In genomic region chr18:41461058-41461560, GRCh38 we compare ENCODE assay signal across 16 cellular contexts.
DNase-seq lines count a peak whose midpoint lies in the region; ATAC-seq, FAIRE-seq and TF ChIP-seq lines count a peak whose summit lies in the region.
"Had no signal": no experiment of that assay in that cellular context is flagged by ENCODE, and none has a peak within 500 bp of the region (broad histone marks: within the 10 kb centered on the region; RNA-seq: fewer than 3 reads in every experiment).

No MANE protein-coding gene starts in this region.

- no peak overlapping the region for H4K8ac ChIP-seq in trophoblast cell (ENCODE audit: low read depth, low read length)

- no peaks in the 10 kb centered on the region for H3F3A ChIP-seq in GM23338 (replicated peaks; ENCODE audit: low read depth)

- H3K4ac ChIP-seq in trophoblast cell (ENCODE audit: low read depth, low read length): no peak overlapping the region

- peaks cover 31% of the 10 kb centered on the region; the same call in 1 of the 2 replicates for H3K4me1 ChIP-seq in GM23338 (ENCODE audit: insufficient read depth)
- peaks cover 7% of the 10 kb centered on the region for H3K4me1 ChIP-seq in endodermal cell (ENCODE audit: control insufficient read depth, insufficient read depth, low read length)
- no peaks in the 10 kb centered on the region for H3K4me1 ChIP-seq in trophoblast cell (ENCODE audit: control insufficient read depth in 1 of 2, insufficient read depth in 2 of 2, low read length in 2 of 2)
- H3K4me1 ChIP-seq: A549, BE2C had no signal

- no peaks in the 10 kb centered on the region for H3K27me3 ChIP-seq in GM23338 (ENCODE audit: insufficient read depth)
- no peaks in the 10 kb centered on the region for H3K27me3 ChIP-seq in endodermal cell (ENCODE audit: control insufficient read depth, insufficient read depth, low read length, poor library complexity, severe bottlenecking)
- no peaks in the 10 kb centered on the region for H3K27me3 ChIP-seq in trophoblast cell (ENCODE audit: insufficient read depth, low read length)
- H3K27me3 ChIP-seq in brain microvascular endothelial cell (replicated peaks): no peaks in the 10 kb centered on the region
- H3K27me3 ChIP-seq: BE2C had no signal

- WGBS in endodermal cell (ENCODE audit: insufficient coverage in 1 of 2, insufficient read length in 1 of 2), 2 experiments: 83 to 92% methylated on average over 2 to 3 of the region's 3 CpGs
- WGBS in trophoblast cell (ENCODE audit: extremely low coverage, insufficient coverage, insufficient read length): no CpG with 5 or more reads among the region's 3 CpGs

- 0 out of 2 replicates have a peak overlapping the region, but pooled peaks have one; percentile 1 for H3K27ac Mint-ChIP-seq in GM23338
- peak overlapping the region; percentile 10 for H3K27ac Mint-ChIP-seq in endodermal cell
- H3K27ac Mint-ChIP-seq: CD4-positive, alpha-beta memory T cell had no signal

- H4K20me1 ChIP-seq in GM23338 (replicated peaks; ENCODE audit: insufficient read depth): no peaks in the 10 kb centered on the region

- H3K27ac ChIP-seq in GM23338 (ENCODE audit: low read depth): no peak overlapping the region
- no peak overlapping the region for H3K27ac ChIP-seq in endodermal cell (ENCODE audit: low read depth, low read length)
- H3K27ac ChIP-seq in trophoblast cell (ENCODE audit: low read depth, low read length): no peak overlapping the region
- no peak overlapping the region for H3K27ac ChIP-seq in brain microvascular endothelial cell
- H3K27ac ChIP-seq: A549, C4-2B had no signal

- no peak overlapping the region for H3K14ac ChIP-seq in trophoblast cell (ENCODE audit: low read length)

- H3K27me3 Mint-ChIP-seq in GM23338 (ENCODE audit: insufficient read depth, low read depth, poor library complexity) (no peaks in the 10 kb centered on the region), endodermal cell (ENCODE audit: insufficient read depth) (no peaks in the 10 kb centered on the region)
- H3K27me3 Mint-ChIP-seq: CD4-positive, alpha-beta memory T cell had no signal

- H3K4me1 Mint-ChIP-seq in GM23338: peaks cover 27% of the 10 kb centered on the region
- peaks cover 31% of the 10 kb centered on the region for H3K4me1 Mint-ChIP-seq in endodermal cell
- H3K4me1 Mint-ChIP-seq: CD4-positive, alpha-beta memory T cell had no signal

- H4K12ac ChIP-seq in trophoblast cell (ENCODE audit: low read depth, low read length): no peak overlapping the region

- no peak overlapping the region for H3K4me3 Mint-ChIP-seq in GM23338
- no peak overlapping the region for H3K4me3 Mint-ChIP-seq in endodermal cell
- H3K4me3 Mint-ChIP-seq: CD4-positive, alpha-beta memory T cell; H9 had no signal

- H3K79me2 ChIP-seq in GM23338 (replicated peaks; ENCODE audit: insufficient read depth) (no peaks in the 10 kb centered on the region), trophoblast cell (ENCODE audit: control insufficient read depth, insufficient read depth, low read length, poor library complexity) (no peaks in the 10 kb centered on the region)

- H2AK5ac ChIP-seq in trophoblast cell (ENCODE audit: low read length): no peak overlapping the region

- no peak overlapping the region for H2BK12ac ChIP-seq in trophoblast cell (ENCODE audit: low read length)

- H3K4me3 ChIP-seq in GM23338: no peak overlapping the region
- H3K4me3 ChIP-seq in endodermal cell (ENCODE audit: low read length): peak overlapping the region; percentile 16
- H3K4me3 ChIP-seq in trophoblast cell (ENCODE audit: low read depth, low read length): no peak overlapping the region
- H3K4me3 ChIP-seq in brain microvascular endothelial cell (ENCODE audit: low read depth, low read length): no peak overlapping the region
- H3K4me3 ChIP-seq: A549 had no signal

- FAIRE-seq in D721Med (lab: Jason Lieb, UNC): peak; percentile 88
- FAIRE-seq: A549 had no signal

- DNase-seq in D721Med (ENCODE audit: insufficient read length, low spot score) (no peak), GM23338 (ENCODE audit: low spot score) (no peak), endodermal cell (no peak), trophoblast cell (peak; percentile 1 to 12), brain microvascular endothelial cell (no peak), anterior cingulate cortex (lab: John Stamatoyannopoulos, UW) (no peak), NCI-H128 (lab: John Stamatoyannopoulos, UW; ENCODE audit: unreplicated experiment) (no peak)
- DNase-seq: BE2C; CD4-positive, alpha-beta memory T cell; DMS153; GF-D8; GOT3; H9; IMR-90 had no signal

- H3K9ac ChIP-seq in endodermal cell (ENCODE audit: extremely low read depth, low read length, poor library complexity, severe bottlenecking) (no peak overlapping the region), trophoblast cell (ENCODE audit: low read length) (no peak overlapping the region)

- no peak overlapping the region for H2BK5ac ChIP-seq in trophoblast cell (ENCODE audit: low read depth, low read length, poor library complexity)

- no peak for ATAC-seq in GM23338
- ATAC-seq: A549 had no signal

- H3K36me3 Mint-ChIP-seq in GM23338 (ENCODE audit: low read depth) (peaks cover 7% of the 10 kb centered on the region; the same call in 2 of the 3 replicates), endodermal cell (ENCODE audit: low read depth) (no peaks in the 10 kb centered on the region)
- H3K36me3 Mint-ChIP-seq: CD4-positive, alpha-beta memory T cell had no signal

- H2AFZ ChIP-seq in GM23338 (no peak overlapping the region), trophoblast cell (ENCODE audit: insufficient read depth, low read length, poor library complexity) (no peak overlapping the region)

- no peak overlapping the region for H4K91ac ChIP-seq in trophoblast cell (ENCODE audit: low read depth, low read length)

- no peaks in the 10 kb centered on the region for H3K79me1 ChIP-seq in trophoblast cell (ENCODE audit: low read length)

- no peak overlapping the region for H2BK120ac ChIP-seq in trophoblast cell (ENCODE audit: insufficient read depth, low read length, poor library complexity)

- no peaks in the 10 kb centered on the region for H3K9me3 Mint-ChIP-seq in GM23338
- no peaks in the 10 kb centered on the region for H3K9me3 Mint-ChIP-seq in endodermal cell
- H3K9me3 Mint-ChIP-seq: H9 had no signal

- H3K9me2 ChIP-seq in GM23338 (ENCODE audit: insufficient read depth): peaks cover 7% of the 10 kb centered on the region; the same call in 1 of the 2 replicates

- H3K4me2 ChIP-seq in GM23338 (no peak overlapping the region), trophoblast cell (ENCODE audit: low read length) (no peak overlapping the region)
- H3K4me2 ChIP-seq: A549 had no signal

- in situ Hi-C loops in brain microvascular endothelial cell (cut with HindIII; ENCODE audit: low pct_ligation_motif_present, low sequenced_read_pairs): no loop called here

- H3K36me3 ChIP-seq in GM23338 (ENCODE audit: insufficient read depth) (no peaks in the 10 kb centered on the region), endodermal cell (ENCODE audit: control insufficient read depth, insufficient read depth, low read length) (no peaks in the 10 kb centered on the region), trophoblast cell (ENCODE audit: control insufficient read depth in 1 of 2, insufficient read depth in 2 of 2, low read length in 2 of 2) (no peaks in the 10 kb centered on the region), brain microvascular endothelial cell (replicated peaks) (no peaks in the 10 kb centered on the region)
- H3K36me3 ChIP-seq: BE2C had no signal

- no peaks in the 10 kb centered on the region for H3K9me3 ChIP-seq in endodermal cell (ENCODE audit: control insufficient read depth, low read length)
- H3K9me3 ChIP-seq in trophoblast cell (ENCODE audit: insufficient read depth, low read depth, low read length): no peaks in the 10 kb centered on the region
- H3K9me3 ChIP-seq: A549, BE2C had no signal

- TF ChIP-seq CTCF in D721Med (IDR thresholded peaks at IDR 0.05; ENCODE audit: insufficient read depth, missing control alignments) (no peak), GM23338 (conservative IDR thresholded peaks at IDR 0.05; ENCODE audit: low read depth in 2 of 2) (no peak), endodermal cell (conservative IDR thresholded peaks at IDR 0.05) (no peak), brain microvascular endothelial cell (IDR thresholded peaks at IDR 0.05; ENCODE audit: low read depth, low read length, missing control alignments) (no peak)

- no peak overlapping the region for H3K23ac ChIP-seq in trophoblast cell (ENCODE audit: low read length)

- H3K18ac ChIP-seq in trophoblast cell (ENCODE audit: low read length): no peak overlapping the region

TF ChIP-seq in GM23338, 12 proteins besides CTCF, POLR2A, EP300 and RAD21 (continues in another document):
- TF ChIP-seq ZNF114 (CRISPR knock-in tag; IDR thresholded peaks at IDR 0.05): no peak

Comparison
In these comparisons a context has a peak if more than half of its experiments do, and no peak if none do; other contexts are left out.
1. DNase-seq: peak in trophoblast cell (2 of 2); none in D721Med (single experiment), GM23338 (single experiment), endodermal cell (single experiment), brain microvascular endothelial cell (single experiment), anterior cingulate cortex (0 of 58) and NCI-H128 (single experiment).